Comparison of ENCODE assay signal across 8 cellular contexts in genomic region chr4:56907489-56908205, GRCh38. TPM values are rescaled to one million over a fixed set of nuclear protein-coding genes. Genes with fewer than 3 reads are reported as not detected.
DNase-seq lines count a peak whose midpoint lies in the region; ATAC-seq and TF ChIP-seq lines count a peak whose summit lies in the region.

Gene REST (plus strand): TSS chr4:56907900. CDS start chr4:56910639, 2,739 bp downstream.

- peak; percentile 43 for ATAC-seq in HG03354 (IDR thresholded peaks at IDR 0.05; ENCODE audit: poor library complexity, severe bottlenecking, unreplicated experiment)

- intact Hi-C loops in PC-9 (cut with micrococcal nuclease; ENCODE audit: unreplicated experiment): no loop called here
- intact Hi-C loops in esophagus muscularis mucosa (cut with DNase I): loop anchor here (2.0 kb wide), 1 partner anchor 69 kb away; the partner anchor contains the start of gene NOA1

- H2AFZ ChIP-seq in PC-9: peak within 1 kb of the TSS; percentile 78

- H3K27me3 ChIP-seq in PC-9 (ENCODE audit: insufficient read depth, low read depth) (no peaks in the 10 kb centered on the region), esophagus muscularis mucosa (no peaks in the 10 kb centered on the region)

- H3K9me2 ChIP-seq in PC-9 (ENCODE audit: insufficient read depth): no peaks in the 10 kb centered on the region

- TF ChIP-seq POLR2A in GM19193 (IDR thresholded peaks at IDR 0.05; ENCODE audit: extremely low read depth, insufficient read depth, insufficient read length) (peak; percentile 56), esophagus muscularis mucosa (IDR thresholded peaks at IDR 0.05; ENCODE audit: low read depth) (no peak)

- no peaks in the 10 kb centered on the region for H3F3A ChIP-seq in PC-9 (ENCODE audit: insufficient read depth, low read depth)

- CTCF ChIA-PET in PC-9 (lab: Charles Lee): interaction anchor here (0.5 to 0.7 kb wide), 2 partner anchors 53 to 80 kb away, joined by 4 to 5 read pairs; no protein-coding TSS in a partner anchor

- H3K36me3 ChIP-seq in PC-9 (ENCODE audit: low read depth) (no peaks in the 10 kb centered on the region), esophagus muscularis mucosa (peaks cover 0 to 14% (median 0%) of the 10 kb centered on the region in 4 donors)

- H3K4me3 ChIP-seq in PC-9 (peak within 1 kb of the TSS; percentile 77), esophagus muscularis mucosa (peak within 1 kb of the TSS; percentile 88 to 98 (median 94))

- H3K27ac ChIP-seq in C4-2B (peak within 1 kb of the TSS; percentile 88), PC-9 (peak within 1 kb of the TSS; percentile 29; the same call in 1 of the 2 replicates), esophagus muscularis mucosa (replicated peaks in 1 of 4) (peak within 1 kb of the TSS; percentile 93 to 97 (median 94))

- peaks cover 10% of the 10 kb centered on the region for H4K20me1 ChIP-seq in PC-9 (ENCODE audit: insufficient read depth)

- DNase-seq in PC-9 (peak in 1 of 2 experiments; percentile 72), esophagus muscularis mucosa (ENCODE audit: extremely low spot score) (peak; percentile 93), myocyte (ENCODE audit: low read depth) (peak; percentile 70)
- peak; percentile 83 to 89 for DNase-seq in activated T-cell treated with anti-CD3 and anti-CD28 coated beads, Interleukin-2, amount 50 U/mL, for 48 hours
- peak; percentile 62 for DNase-seq in stimulated activated CD8-positive, alpha-beta memory T cell treated with anti-CD3 and anti-CD28 coated beads, Interleukin-7, amount 100 ng/mL, for 24 hours (ENCODE audit: low read depth)

- no TSS peak for BruUV-seq in PC-9 (replicated peaks; lab: Mats Ljungman, UMichigan)

- TF ChIP-seq EP300 in esophagus muscularis mucosa (IDR thresholded peaks at IDR 0.05): no peak

- H3K79me2 ChIP-seq in PC-9 (ENCODE audit: low read depth): peaks cover 37% of the 10 kb centered on the region

- POLR2A ChIA-PET in PC-9 (lab: Charles Lee; ENCODE audit: unreplicated experiment): interaction anchor here (0.5 kb wide), 1 partner anchor 685 kb away, joined by 6 read pairs; no protein-coding TSS in a partner anchor

- H3K9me3 ChIP-seq in PC-9 (ENCODE audit: insufficient read depth, low read depth): no peaks in the 10 kb centered on the region
- H3K9me3 ChIP-seq in esophagus muscularis mucosa: no peaks in the 10 kb centered on the region

- peak within 1 kb of the TSS; percentile 79 for H3K4me2 ChIP-seq in PC-9

- TF ChIP-seq CTCF in C4-2B (conservative IDR thresholded peaks at IDR 0.05) (no peak), PC-9 (conservative IDR thresholded peaks at IDR 0.05) (no peak), esophagus muscularis mucosa (IDR thresholded peaks at IDR 0.05) (no peak)

- peaks cover 13% of the 10 kb centered on the region for H3K4me1 ChIP-seq in PC-9 (replicated peaks; ENCODE audit: insufficient read depth)
- H3K4me1 ChIP-seq in esophagus muscularis mucosa: peaks cover 26 to 41% (median 40%) of the 10 kb centered on the region in 4 donors

- WGBS in esophagus muscularis mucosa: 0% methylated on average over 13 of the region's 74 CpGs

RNA-seq across cellular contexts. Expression of gene REST, which starts in this region (rescaled TPM):
- total RNA-seq in PC-9 (2021) (23.0 and 28.3 TPM in 2 replicates), esophagus muscularis mucosa (10 to 100 TPM; 24.0 to 37.6 (median 30.1) TPM), myocyte (42.8 and 47.9 TPM in 2 replicates)
- 8.9 TPM for polyA plus RNA-seq in myocyte (2012)

Comparison
In these comparisons a context has a peak if more than half of its experiments do, and no peak if none do; other contexts are left out.
1. H3K27ac ChIP-seq: peak in every context shown above with its lines; median percentile 94 in esophagus muscularis mucosa; 88 in C4-2B; 29 in PC-9.